In the genomic region with DNA sequence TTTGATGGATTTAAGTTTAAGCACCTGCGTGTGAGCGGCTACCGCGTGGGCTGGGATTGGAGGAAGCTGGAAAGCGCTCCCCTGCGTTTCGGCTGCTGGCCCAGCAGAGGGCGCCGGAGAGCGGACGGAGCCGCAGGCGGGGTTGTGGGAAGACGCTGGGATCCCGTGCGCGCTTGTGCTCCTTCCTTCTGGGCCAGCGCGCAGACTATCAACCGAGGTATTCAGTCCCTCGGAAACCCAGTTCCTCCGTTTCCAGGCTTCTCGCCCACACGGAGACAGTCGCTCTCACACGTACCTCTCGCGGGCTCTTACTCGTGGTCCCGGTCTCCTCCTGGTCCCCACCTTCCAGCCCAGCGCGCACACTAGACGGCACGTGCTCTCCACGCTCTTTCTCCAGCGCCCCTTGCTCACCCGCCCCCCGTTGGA, we compare ENCODE assay signal across 9 cellular contexts. TPM values are rescaled to one million over a fixed set of nuclear protein-coding genes. Genes with fewer than 3 reads are reported as not detected.
A peak's percentile ranks its signal among the peaks of the same experiment; 100 is the strongest.
DNase-seq lines count a peak whose midpoint lies in the region; ATAC-seq and TF ChIP-seq lines count a peak whose summit lies in the region.
"Had no signal": no experiment of that assay in that cellular context is flagged by ENCODE, and none has a peak within 500 bp of the region (broad histone marks: within the 10 kb centered on the region; RNA-seq: fewer than 3 reads in every experiment).

No MANE protein-coding gene starts in this region.

- DNase-seq in AG09319 (ENCODE audit: extremely low read depth, low read depth) = no peak
- peak; percentile 10 for DNase-seq in NCI-H1048 (lab: John Stamatoyannopoulos, UW)
- DNase-seq in activated naive CD4-positive, alpha-beta T cell treated with anti-CD3 and anti-CD28 coated beads, Interleukin-2, amount 10 ng/mL, durations not matched to agents 7 days and 5 days = peak; percentile 57
- DNase-seq in right cardiac atrium = peak; percentile 42 to 79 (median 68)
- DNase-seq in stimulated activated CD4-positive, alpha-beta T cell treated with anti-CD3 and anti-CD28 coated beads, Interleukin-12 subunit alpha, Interleukin-12 subunit beta, amount 100 ng/mL, for 24 hours (ENCODE audit: low read depth in 2 of 2) = peak; percentile 15 to 49
- no peak for DNase-seq in cortex of kidney (lab: John Stamatoyannopoulos, UW)
- DNase-seq in NCI-H524 (lab: John Stamatoyannopoulos, UW) = no peak

- 41% methylated on average over 38 of the region's 38 CpGs for WGBS in right cardiac atrium

- H3K9me3 ChIP-seq in right cardiac atrium (ENCODE audit: control insufficient read depth, low read length) = no peaks in the 10 kb centered on the region

- H3K9me3 Mint-ChIP-seq in activated naive CD4-positive, alpha-beta T cell treated with anti-CD3 and anti-CD28 coated beads, Interleukin-2, amount 10 ng/mL, durations not matched to agents 7 days and 5 days = no peaks in the 10 kb centered on the region

- ATAC-seq in right cardiac atrium (peak; percentile 49 to 62), HG02884 (IDR thresholded peaks at IDR 0.05; ENCODE audit: unreplicated experiment) (no peak)

- CTCF ChIA-PET in activated naive CD4-positive, alpha-beta T cell treated with anti-CD3 and anti-CD28 coated beads, Interleukin-2, amount 10 ng/mL, durations not matched to agents 7 days and 5 days (lab: Charles Lee) = no interaction called here

- H3K4me3 Mint-ChIP-seq in activated naive CD4-positive, alpha-beta T cell treated with anti-CD3 and anti-CD28 coated beads, Interleukin-2, amount 10 ng/mL, durations not matched to agents 7 days and 5 days = no peak overlapping the region

- H3K36me3 Mint-ChIP-seq in activated naive CD4-positive, alpha-beta T cell treated with anti-CD3 and anti-CD28 coated beads, Interleukin-2, amount 10 ng/mL, durations not matched to agents 7 days and 5 days = peaks cover 21% of the 10 kb centered on the region

- H3K27ac Mint-ChIP-seq in activated naive CD4-positive, alpha-beta T cell treated with anti-CD3 and anti-CD28 coated beads, Interleukin-2, amount 10 ng/mL, durations not matched to agents 7 days and 5 days = no peak overlapping the region

- H3K4me3 ChIP-seq in right cardiac atrium (ENCODE audit: low read length) = no peak overlapping the region

- no peaks in the 10 kb centered on the region for H3K4me1 ChIP-seq in right cardiac atrium (ENCODE audit: control insufficient read depth, insufficient read depth, low read length)

- H3K27ac ChIP-seq in right cardiac atrium (ENCODE audit: low read length) = no peak overlapping the region

- H3K27me3 Mint-ChIP-seq in activated naive CD4-positive, alpha-beta T cell treated with anti-CD3 and anti-CD28 coated beads, Interleukin-2, amount 10 ng/mL, durations not matched to agents 7 days and 5 days = no peaks in the 10 kb centered on the region

- TF ChIP-seq CTCF in AG09319 (IDR thresholded peaks at IDR 0.05; ENCODE audit: low read depth, low read length) = peak; percentile 46

- no peaks in the 10 kb centered on the region for H3K4me1 Mint-ChIP-seq in activated naive CD4-positive, alpha-beta T cell treated with anti-CD3 and anti-CD28 coated beads, Interleukin-2, amount 10 ng/mL, durations not matched to agents 7 days and 5 days

- intact Hi-C loops in right cardiac atrium (cut with DNase I) = no loop called here

- H3K27me3 ChIP-seq in right cardiac atrium (ENCODE audit: control insufficient read depth, insufficient read depth) = no peaks in the 10 kb centered on the region

RNA-seq across cellular contexts. Expression of a gene that starts 28.8 kb away (rescaled TPM):
- 100 to 1,000 TPM; 175 to 232 (median 208) TPM for total RNA-seq in right cardiac atrium
- polyA plus RNA-seq in right cardiac atrium = 187 TPM

RNA-seq across cellular contexts. Expression of a gene that starts 34.4 kb away (rescaled TPM):
- total RNA-seq in right cardiac atrium = not detected
- polyA plus RNA-seq in right cardiac atrium = not detected
- total RNA-seq: subcutaneous adipose tissue had no signal

RNA-seq across cellular contexts. Expression of a gene that starts 49.0 kb away (rescaled TPM):
- total RNA-seq in right cardiac atrium = 100 to 1,000 TPM in 1 of 4 donors, 10 to 100 TPM in 3; 87.5 to 101 (median 90.4) TPM
- polyA plus RNA-seq in right cardiac atrium = 76.0 TPM

RNA-seq across cellular contexts. Expression of a gene that starts 55.1 kb away (rescaled TPM):
- not detected for total RNA-seq in right cardiac atrium
- not detected for polyA plus RNA-seq in right cardiac atrium
- total RNA-seq: subcutaneous adipose tissue had no signal

RNA-seq across cellular contexts. Expression of a gene that starts 55.8 kb away (rescaled TPM):
- total RNA-seq in right cardiac atrium = 10 to 100 TPM; 23.6 to 26.6 (median 24.3) TPM
- polyA plus RNA-seq in right cardiac atrium = 30.4 TPM

Comparison
In these comparisons a context has a peak if more than half of its experiments do, and no peak if none do; other contexts are left out.
1. DNase-seq: peak in NCI-H1048 (single experiment), activated naive CD4-positive, alpha-beta T cell treated with anti-CD3 and anti-CD28 coated beads, Interleukin-2, amount 10 ng/mL, durations not matched to agents 7 days and 5 days (single experiment), right cardiac atrium (3 of 3) and stimulated activated CD4-positive, alpha-beta T cell treated with anti-CD3 and anti-CD28 coated beads, Interleukin-12 subunit alpha, Interleukin-12 subunit beta, amount 100 ng/mL, for 24 hours (2 of 2); none in AG09319 (single experiment), cortex of kidney (single experiment) and NCI-H524 (0 of 2).